ENCODE assay signal across 20 cellular contexts in genomic region chr6:30167101-30167500, GRCh38. TPM values are rescaled to one million over a fixed set of nuclear protein-coding genes. Genes with fewer than 3 reads are reported as not detected.
"Had no signal": no experiment of that assay in that cellular context is flagged by ENCODE, and none has a peak within 500 bp of the region (broad histone marks: within the 10 kb centered on the region; RNA-seq: fewer than 3 reads in every experiment).

No MANE protein-coding gene starts in this region.

- H3K9me3 ChIP-seq: ascending aorta, breast epithelium, heart left ventricle, lower lobe of right lung, prostate gland, upper lobe of left lung had no signal

- H3K4me3 Mint-ChIP-seq: activated B cell treated with CpG ODN at 0.5 μM for 24 hours; dendritic cell treated with granulocyte-macrophage colony-stimulating factor and Interleukin-4, amounts not matched to agents 40 ng/mL and 50 ng/mL, for 4 days; neural crest cell; stimulated activated naive CD8-positive, alpha-beta T cell treated with anti-CD3 and anti-CD28 coated beads, Interleukin-15, Interleukin-2, amounts not matched to agents 100 ng/mL and 50 ng/mL, for 24 hours had no signal

- DNase-seq: activated B cell treated with CpG ODN at 0.5 μM for 24 hours; activated CD8-positive, alpha-beta memory T cell treated with anti-CD3 and anti-CD28 coated beads, Interleukin-2, amount 50 U/mL, for 48 hours; heart left ventricle; left cardiac atrium; lower lobe of right lung; right cardiac atrium; stimulated activated CD4-positive, alpha-beta T cell treated with anti-CD3 and anti-CD28 coated beads, Interleukin-4, amount 100 ng/mL, for 24 hours; upper lobe of left lung had no signal

- H3K27ac ChIP-seq: ascending aorta, breast epithelium, epithelial cell of prostate, heart left ventricle, lower lobe of right lung, prostate gland, skin epidermis, upper lobe of left lung had no signal

- H3K4me3 ChIP-seq: ascending aorta, breast epithelium, heart left ventricle, lower lobe of right lung, prostate gland, skin epidermis, upper lobe of left lung had no signal

- H3K27me3 ChIP-seq: ascending aorta had no signal

- ATAC-seq: heart left ventricle, left cardiac atrium, lower lobe of right lung, right cardiac atrium had no signal

- H3K36me3 ChIP-seq: ascending aorta, breast epithelium, heart left ventricle, lower lobe of right lung, prostate gland, upper lobe of left lung had no signal

- H3K27ac Mint-ChIP-seq: activated B cell treated with CpG ODN at 0.5 μM for 24 hours; dendritic cell treated with granulocyte-macrophage colony-stimulating factor and Interleukin-4, amounts not matched to agents 40 ng/mL and 50 ng/mL, for 4 days; stimulated activated naive CD8-positive, alpha-beta T cell treated with anti-CD3 and anti-CD28 coated beads, Interleukin-15, Interleukin-2, amounts not matched to agents 100 ng/mL and 50 ng/mL, for 24 hours had no signal

- H3K4me1 ChIP-seq: prostate gland had no signal

- H3K9me3 Mint-ChIP-seq: dendritic cell treated with granulocyte-macrophage colony-stimulating factor and Interleukin-4, amounts not matched to agents 40 ng/mL and 50 ng/mL, for 4 days; neural crest cell; stimulated activated naive CD8-positive, alpha-beta T cell treated with anti-CD3 and anti-CD28 coated beads, Interleukin-15, Interleukin-2, amounts not matched to agents 100 ng/mL and 50 ng/mL, for 24 hours had no signal

RNA-seq across cellular contexts. Expression of gene TRIM15, which starts 3.8 kb away (rescaled TPM):
- total RNA-seq: activated B cell treated with CpG ODN at 0.5 μM for 24 hours, ascending aorta, cerebellum, frontal cortex, heart left ventricle, left cardiac atrium, lower lobe of right lung, neural crest cell, osteoblast, prostate gland, right cardiac atrium, temporal lobe had no signal
- polyA plus RNA-seq: heart left ventricle, right cardiac atrium had no signal

RNA-seq across cellular contexts. Expression of gene TRIM10, which starts 6.1 kb away (rescaled TPM):
- total RNA-seq: activated B cell treated with CpG ODN at 0.5 μM for 24 hours, ascending aorta, breast epithelium, heart left ventricle, left cardiac atrium, lower lobe of right lung, neural crest cell, osteoblast, prostate gland, right cardiac atrium had no signal
- polyA plus RNA-seq: heart left ventricle, right cardiac atrium had no signal

RNA-seq across cellular contexts. Expression of gene TRIM40, which starts 31.2 kb away (rescaled TPM):
- total RNA-seq: activated B cell treated with CpG ODN at 0.5 μM for 24 hours, ascending aorta, cerebellum, frontal cortex, heart left ventricle, left cardiac atrium, lower lobe of right lung, neural crest cell, osteoblast, prostate gland, right cardiac atrium, temporal lobe, upper lobe of left lung had no signal
- polyA plus RNA-seq: heart left ventricle, right cardiac atrium had no signal

RNA-seq across cellular contexts. Expression of gene TRIM31, which starts 54.2 kb away (rescaled TPM):
- total RNA-seq: activated B cell treated with CpG ODN at 0.5 μM for 24 hours, ascending aorta, cerebellum, frontal cortex, heart left ventricle, left cardiac atrium, neural crest cell, osteoblast, right cardiac atrium, temporal lobe had no signal
- polyA plus RNA-seq: heart left ventricle, right cardiac atrium had no signal
